1 cellular context compared by ENCODE assay signal in genomic region chr6:138521800-138522199, GRCh38.
TF ChIP-seq lines count a peak whose summit lies in the region.

No MANE protein-coding gene starts in this region.

TF ChIP-seq in H1, 55 proteins besides CTCF, POLR2A, EP300 and RAD21:
- TF ChIP-seq NRF1 (IDR thresholded peaks at IDR 0.05; ENCODE audit: low read depth, low read length) (no peak), RFX5 (IDR thresholded peaks at IDR 0.05; ENCODE audit: borderline replicate concordance, low read depth, low read length) (no peak), SAP30 (IDR thresholded peaks at IDR 0.05; ENCODE audit: insufficient read depth, insufficient replicate concordance, low read length) (no peak), TCF12 (IDR thresholded peaks at IDR 0.05; ENCODE audit: low read depth, low read length) (no peak), BRCA1 (IDR thresholded peaks at IDR 0.05; ENCODE audit: low read depth, low read length) (no peak), JUN (IDR thresholded peaks at IDR 0.05; ENCODE audit: low read depth, low read length) (no peak), SIX5 (IDR thresholded peaks at IDR 0.05; ENCODE audit: low read depth, low read length) (no peak), EZH2 (IDR thresholded peaks at IDR 0.05; ENCODE audit: low read depth, low read length, severe bottlenecking) (no peak), MAX (IDR thresholded peaks at IDR 0.05) (no peak), CHD1 (IDR thresholded peaks at IDR 0.05; ENCODE audit: low read depth, low read length) (no peak), SIRT6 (IDR thresholded peaks at IDR 0.05; ENCODE audit: low read length) (no peak), TAF1 (IDR thresholded peaks at IDR 0.05; ENCODE audit: low read depth, low read length) (no peak)
- TF ChIP-seq, protein P1, sequence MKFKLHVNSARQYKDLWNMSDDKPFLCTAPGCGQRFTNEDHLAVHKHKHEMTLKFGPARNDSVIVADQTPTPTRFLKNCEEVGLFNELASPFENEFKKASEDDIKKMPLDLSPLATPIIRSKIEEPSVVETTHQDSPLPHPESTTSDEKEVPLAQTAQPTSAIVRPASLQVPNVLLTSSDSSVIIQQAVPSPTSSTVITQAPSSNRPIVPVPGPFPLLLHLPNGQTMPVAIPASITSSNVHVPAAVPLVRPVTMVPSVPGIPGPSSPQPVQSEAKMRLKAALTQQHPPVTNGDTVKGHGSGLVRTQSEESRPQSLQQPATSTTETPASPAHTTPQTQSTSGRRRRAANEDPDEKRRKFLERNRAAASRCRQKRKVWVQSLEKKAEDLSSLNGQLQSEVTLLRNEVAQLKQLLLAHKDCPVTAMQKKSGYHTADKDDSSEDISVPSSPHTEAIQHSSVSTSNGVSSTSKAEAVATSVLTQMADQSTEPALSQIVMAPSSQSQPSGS (IDR thresholded peaks at IDR 0.05; ENCODE audit: low read length), result no peak
- TF ChIP-seq, protein P2, sequence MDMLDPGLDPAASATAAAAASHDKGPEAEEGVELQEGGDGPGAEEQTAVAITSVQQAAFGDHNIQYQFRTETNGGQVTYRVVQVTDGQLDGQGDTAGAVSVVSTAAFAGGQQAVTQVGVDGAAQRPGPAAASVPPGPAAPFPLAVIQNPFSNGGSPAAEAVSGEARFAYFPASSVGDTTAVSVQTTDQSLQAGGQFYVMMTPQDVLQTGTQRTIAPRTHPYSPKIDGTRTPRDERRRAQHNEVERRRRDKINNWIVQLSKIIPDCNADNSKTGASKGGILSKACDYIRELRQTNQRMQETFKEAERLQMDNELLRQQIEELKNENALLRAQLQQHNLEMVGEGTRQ (IDR thresholded peaks at IDR 0.05; ENCODE audit: low read length), result no peak
